9 cellular contexts compared by ENCODE assay signal in the genomic region with DNA sequence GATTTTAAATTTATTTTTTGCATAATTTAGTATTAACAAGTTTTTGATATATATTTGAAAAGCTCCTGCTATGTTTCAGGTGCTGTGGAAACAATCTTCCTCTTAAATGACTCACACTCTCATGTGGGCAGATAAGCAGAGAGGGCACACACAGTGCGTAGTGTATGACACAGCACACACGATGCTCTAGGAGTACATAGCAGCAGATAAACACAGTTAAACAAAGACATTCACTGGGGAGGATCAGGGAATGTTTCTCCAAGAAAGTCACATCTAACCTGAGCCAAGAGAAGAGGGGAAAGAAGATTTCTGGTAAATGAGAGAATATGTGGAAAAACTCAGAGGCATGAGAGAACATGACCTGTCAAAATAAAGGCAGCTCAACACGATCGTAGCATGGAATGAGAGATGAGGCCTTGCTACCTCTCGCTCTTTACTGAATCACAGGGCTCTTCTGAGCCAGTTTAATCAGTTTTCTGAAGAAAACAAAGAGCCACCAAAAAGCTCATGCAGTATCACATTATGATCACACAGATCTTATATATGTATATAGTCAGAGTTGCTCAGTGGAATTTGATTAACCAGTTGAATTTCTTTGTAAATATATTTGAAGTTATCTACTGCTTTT.
DNase-seq lines count a peak whose midpoint lies in the region; ATAC-seq and TF ChIP-seq lines count a peak whose summit lies in the region.
"Had no signal": no experiment of that assay in that cellular context is flagged by ENCODE, and none has a peak within 500 bp of the region (broad histone marks: within the 10 kb centered on the region; RNA-seq: fewer than 3 reads in every experiment).

No MANE protein-coding gene starts in this region.

- H3K4me3 ChIP-seq in gastroesophageal sphincter (no peak overlapping the region), skeletal muscle cell (ENCODE audit: low read depth, low read length) (no peak overlapping the region), spleen (no peak overlapping the region)
- H3K4me3 ChIP-seq: SJSA1 had no signal

- peaks cover 0 to 3% (median 0%) of the 10 kb centered on the region in 3 donors for H3K4me1 ChIP-seq in gastroesophageal sphincter
- no peaks in the 10 kb centered on the region for H3K4me1 ChIP-seq in spleen
- H3K4me1 ChIP-seq: SJSA1 had no signal

- POLR2A ChIA-PET in RWPE1 (lab: Yijun Ruan, JAX; ENCODE audit: low non-redundant PET) = no interaction called here

- 21 to 30% methylated on average over 3 to 5 of the region's 5 CpGs for WGBS in gastroesophageal sphincter (ENCODE audit: low coverage in 1 of 2), 2 donors
- WGBS in spleen, 5 donors = 65 to 79% (median 71%) methylated on average over 5 of the region's 5 CpGs

- H3K27me3 ChIP-seq in gastroesophageal sphincter (no peaks in the 10 kb centered on the region), spleen (replicated peaks in 1 of 7) (no peaks in the 10 kb centered on the region)
- H3K27me3 ChIP-seq: SJSA1 had no signal

- H3K27ac ChIP-seq in RWPE1 (no peak overlapping the region), gastroesophageal sphincter (peak overlapping the region; percentile 29 to 47 (median 44)), spleen (peak overlapping the region in 3 of 8 donors; percentile 8 to 40 (median 17))
- H3K27ac ChIP-seq: SJSA1 had no signal

- peak; percentile 94 for ATAC-seq in gastroesophageal sphincter
- ATAC-seq in HG02870 (IDR thresholded peaks at IDR 0.05; ENCODE audit: unreplicated experiment) = no peak
- ATAC-seq in GM18505 (IDR thresholded peaks at IDR 0.05; ENCODE audit: unreplicated experiment) = no peak
- no peak for ATAC-seq in GM21576 (IDR thresholded peaks at IDR 0.05; ENCODE audit: unreplicated experiment)

- DNase-seq in GM03348 (ENCODE audit: low spot score) = peak; percentile 51
- DNase-seq in RWPE1 (ENCODE audit: low spot score) = peak; percentile 36
- DNase-seq in skeletal muscle cell (ENCODE audit: low read depth) = peak; percentile 92
- no peak for DNase-seq in spleen

- no peaks in the 10 kb centered on the region for H3K9me3 ChIP-seq in gastroesophageal sphincter
- no peaks in the 10 kb centered on the region for H3K9me3 ChIP-seq in spleen
- H3K9me3 ChIP-seq: SJSA1 had no signal

- TF ChIP-seq POLR2A in gastroesophageal sphincter (IDR thresholded peaks at IDR 0.05) = no peak
- TF ChIP-seq POLR2A in GM18505 (IDR thresholded peaks at IDR 0.05; ENCODE audit: borderline replicate concordance, extremely low read depth, insufficient read depth, insufficient read length) = no peak
- no peak for TF ChIP-seq POLR2A in spleen (IDR thresholded peaks at IDR 0.05)

- CTCF ChIA-PET in RWPE1 (lab: Yijun Ruan, JAX) = no interaction called here

- no peak for TF ChIP-seq EP300 in gastroesophageal sphincter (IDR thresholded peaks at IDR 0.05)

- TF ChIP-seq CTCF in RWPE1 (conservative IDR thresholded peaks at IDR 0.05; ENCODE audit: low read depth) (no peak), gastroesophageal sphincter (IDR thresholded peaks at IDR 0.05) (no peak), spleen (IDR thresholded peaks at IDR 0.05 in 8 of 11, conservative IDR thresholded peaks at IDR 0.05 in 3 of 11) (no peak)

- intact Hi-C loops in spleen (cut with DNase I; ENCODE audit: low total_unique reads) = no loop called here

- H3K36me3 ChIP-seq in gastroesophageal sphincter (no peaks in the 10 kb centered on the region), spleen (no peaks in the 10 kb centered on the region)
- H3K36me3 ChIP-seq: SJSA1 had no signal
